ENCODE assay signal across 1 cellular context in the genomic region with DNA sequence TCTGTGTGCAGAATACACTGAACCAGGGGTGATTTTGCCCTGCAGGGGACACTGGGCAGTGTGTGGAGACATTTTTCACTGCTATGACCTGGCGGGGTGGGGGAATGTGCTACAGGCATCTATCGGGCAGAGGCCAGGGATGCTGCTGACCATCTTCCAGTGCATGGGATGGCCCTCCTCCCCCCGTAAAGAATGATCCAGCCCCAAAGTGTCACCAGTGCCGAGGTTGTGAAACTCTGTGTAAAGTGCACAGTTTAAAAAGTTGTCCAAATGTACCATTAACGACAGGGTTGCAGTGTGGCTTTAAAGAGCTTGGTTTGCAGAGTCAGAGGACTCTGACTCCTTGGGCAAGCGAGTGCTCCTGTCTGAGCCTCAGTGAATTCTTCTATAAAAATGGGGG.
TF ChIP-seq lines count a peak whose summit lies in the region.

No MANE protein-coding gene starts in this region.

TF ChIP-seq in HepG2, 621 proteins besides CTCF, POLR2A, EP300 and RAD21 (continued from another document):
- TF ChIP-seq DMTF1 (CRISPR knock-in tag; IDR thresholded peaks at IDR 0.05) (0 out of 2 replicates have a peak, but pooled peaks have one; percentile 6), TIGD3 (CRISPR knock-in tag; IDR thresholded peaks at IDR 0.05; ENCODE audit: borderline replicate concordance) (no peak), ZXDC (CRISPR knock-in tag; IDR thresholded peaks at IDR 0.05) (no peak), SP4 (CRISPR knock-in tag; IDR thresholded peaks at IDR 0.05) (peak; percentile 56; the same call in 1 of the 2 replicates), MAX (IDR thresholded peaks at IDR 0.05) (no peak), MTF2 (CRISPR knock-in tag; IDR thresholded peaks at IDR 0.05; ENCODE audit: borderline replicate concordance) (no peak), PHF20 (CRISPR knock-in tag; IDR thresholded peaks at IDR 0.05) (no peak), ZNF292 (CRISPR knock-in tag; IDR thresholded peaks at IDR 0.05; ENCODE audit: borderline replicate concordance, low read depth) (peak; percentile 31; the same call in 1 of the 2 replicates), PPARG (CRISPR knock-in tag; conservative IDR thresholded peaks at IDR 0.05) (peak; percentile 91), ZNF326 (CRISPR knock-in tag; IDR thresholded peaks at IDR 0.05; ENCODE audit: borderline replicate concordance) (no peak), U2AF1 (optimal IDR thresholded peaks at IDR 0.05; ENCODE audit: low read depth, low read length) (no peak), ZFAT (CRISPR knock-in tag; conservative IDR thresholded peaks at IDR 0.05) (no peak), ZNF33A (CRISPR knock-in tag; IDR thresholded peaks at IDR 0.05; ENCODE audit: borderline replicate concordance) (no peak), ATF7 (IDR thresholded peaks at IDR 0.05) (no peak), ATF7 (CRISPR knock-in tag; IDR thresholded peaks at IDR 0.05) (no peak), STAT5B (CRISPR knock-in tag; IDR thresholded peaks at IDR 0.05) (no peak), CCDC6 (CRISPR knock-in tag; IDR thresholded peaks at IDR 0.05) (no peak), ZNF343 (CRISPR knock-in tag; IDR thresholded peaks at IDR 0.05) (0 out of 2 replicates have a peak, but pooled peaks have one; percentile 41), HNRNPLL (IDR thresholded peaks at IDR 0.05; ENCODE audit: low read depth, low read length, poor library complexity, severe bottlenecking) (no peak)
- TF ChIP-seq, protein P1, sequence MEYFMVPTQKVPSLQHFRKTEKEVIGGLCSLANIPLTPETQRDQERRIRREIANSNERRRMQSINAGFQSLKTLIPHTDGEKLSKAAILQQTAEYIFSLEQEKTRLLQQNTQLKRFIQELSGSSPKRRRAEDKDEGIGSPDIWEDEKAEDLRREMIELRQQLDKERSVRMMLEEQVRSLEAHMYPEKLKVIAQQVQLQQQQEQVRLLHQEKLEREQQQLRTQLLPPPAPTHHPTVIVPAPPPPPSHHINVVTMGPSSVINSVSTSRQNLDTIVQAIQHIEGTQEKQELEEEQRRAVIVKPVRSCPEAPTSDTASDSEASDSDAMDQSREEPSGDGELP (IDR thresholded peaks at IDR 0.05; ENCODE audit: borderline replicate concordance, low read depth), result no peak
- TF ChIP-seq, protein P2, sequence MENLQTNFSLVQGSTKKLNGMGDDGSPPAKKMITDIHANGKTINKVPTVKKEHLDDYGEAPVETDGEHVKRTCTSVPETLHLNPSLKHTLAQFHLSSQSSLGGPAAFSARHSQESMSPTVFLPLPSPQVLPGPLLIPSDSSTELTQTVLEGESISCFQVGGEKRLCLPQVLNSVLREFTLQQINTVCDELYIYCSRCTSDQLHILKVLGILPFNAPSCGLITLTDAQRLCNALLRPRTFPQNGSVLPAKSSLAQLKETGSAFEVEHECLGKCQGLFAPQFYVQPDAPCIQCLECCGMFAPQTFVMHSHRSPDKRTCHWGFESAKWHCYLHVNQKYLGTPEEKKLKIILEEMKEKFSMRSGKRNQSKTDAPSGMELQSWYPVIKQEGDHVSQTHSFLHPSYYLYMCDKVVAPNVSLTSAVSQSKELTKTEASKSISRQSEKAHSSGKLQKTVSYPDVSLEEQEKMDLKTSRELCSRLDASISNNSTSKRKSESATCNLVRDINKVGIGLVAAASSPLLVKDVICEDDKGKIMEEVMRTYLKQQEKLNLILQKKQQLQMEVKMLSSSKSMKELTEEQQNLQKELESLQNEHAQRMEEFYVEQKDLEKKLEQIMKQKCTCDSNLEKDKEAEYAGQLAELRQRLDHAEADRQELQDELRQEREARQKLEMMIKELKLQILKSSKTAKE (CRISPR knock-in tag; IDR thresholded peaks at IDR 0.05; ENCODE audit: borderline replicate concordance), result no peak
- TF ChIP-seq, protein P3, sequence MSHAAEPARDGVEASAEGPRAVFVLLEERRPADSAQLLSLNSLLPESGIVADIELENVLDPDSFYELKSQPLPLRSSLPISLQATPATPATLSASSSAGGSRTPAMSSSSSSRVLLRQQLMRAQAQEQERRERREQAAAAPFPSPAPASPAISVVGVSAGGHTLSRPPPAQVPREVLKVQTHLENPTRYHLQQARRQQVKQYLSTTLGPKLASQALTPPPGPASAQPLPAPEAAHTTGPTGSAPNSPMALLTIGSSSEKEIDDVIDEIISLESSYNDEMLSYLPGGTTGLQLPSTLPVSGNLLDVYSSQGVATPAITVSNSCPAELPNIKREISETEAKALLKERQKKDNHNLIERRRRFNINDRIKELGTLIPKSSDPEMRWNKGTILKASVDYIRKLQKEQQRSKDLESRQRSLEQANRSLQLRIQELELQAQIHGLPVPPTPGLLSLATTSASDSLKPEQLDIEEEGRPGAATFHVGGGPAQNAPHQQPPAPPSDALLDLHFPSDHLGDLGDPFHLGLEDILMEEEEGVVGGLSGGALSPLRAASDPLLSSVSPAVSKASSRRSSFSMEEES (CRISPR knock-in tag; IDR thresholded peaks at IDR 0.05), result no peak
- TF ChIP-seq, protein P4, sequence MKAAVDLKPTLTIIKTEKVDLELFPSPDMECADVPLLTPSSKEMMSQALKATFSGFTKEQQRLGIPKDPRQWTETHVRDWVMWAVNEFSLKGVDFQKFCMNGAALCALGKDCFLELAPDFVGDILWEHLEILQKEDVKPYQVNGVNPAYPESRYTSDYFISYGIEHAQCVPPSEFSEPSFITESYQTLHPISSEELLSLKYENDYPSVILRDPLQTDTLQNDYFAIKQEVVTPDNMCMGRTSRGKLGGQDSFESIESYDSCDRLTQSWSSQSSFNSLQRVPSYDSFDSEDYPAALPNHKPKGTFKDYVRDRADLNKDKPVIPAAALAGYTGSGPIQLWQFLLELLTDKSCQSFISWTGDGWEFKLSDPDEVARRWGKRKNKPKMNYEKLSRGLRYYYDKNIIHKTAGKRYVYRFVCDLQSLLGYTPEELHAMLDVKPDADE (CRISPR knock-in tag; IDR thresholded peaks at IDR 0.05), result no peak
